In the genomic region with DNA sequence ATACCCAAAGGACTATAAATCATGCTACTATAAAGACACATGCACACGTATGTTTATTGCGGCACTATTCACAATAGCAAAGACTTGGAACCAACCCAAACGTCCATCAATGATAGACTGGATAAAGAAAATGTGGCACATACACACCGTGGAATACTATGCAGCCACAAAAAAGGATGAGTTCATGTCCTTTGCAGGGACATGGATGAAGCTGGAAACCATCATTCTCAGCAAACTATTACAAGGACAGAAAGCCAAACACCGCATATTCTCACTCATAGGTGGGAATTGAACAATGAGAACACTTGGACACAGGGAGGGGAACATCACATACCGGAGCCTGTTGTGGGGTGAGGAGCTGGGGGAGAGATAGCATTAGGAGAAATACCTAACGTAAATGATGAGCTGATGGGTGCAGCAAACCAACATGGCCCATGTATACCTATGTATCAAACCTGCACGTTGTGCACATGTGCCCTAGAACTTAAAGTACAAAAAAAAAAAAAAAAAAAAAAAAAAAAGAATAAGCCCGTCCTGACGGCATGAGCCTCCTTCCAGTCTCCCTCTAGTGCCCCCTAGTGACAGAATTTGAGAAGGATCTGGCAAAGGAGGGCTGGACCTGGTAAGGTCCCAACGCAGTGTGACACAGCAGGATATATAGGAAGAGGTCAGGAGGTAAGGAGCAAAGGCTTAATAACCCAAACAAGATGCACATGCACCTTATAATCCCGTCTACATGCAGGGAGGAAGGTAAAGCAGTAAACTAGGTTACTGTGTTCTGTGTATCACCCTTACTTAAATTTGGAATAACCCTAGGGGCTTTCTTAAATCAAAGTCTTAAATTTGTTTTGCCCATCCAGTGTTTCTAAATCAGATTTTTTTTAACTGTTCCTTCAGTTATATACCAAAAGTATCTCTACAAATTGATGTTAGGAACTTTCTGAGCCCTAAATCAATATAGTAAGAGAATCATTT, we compare ENCODE assay signal across 8 cellular contexts.
DNase-seq lines count a peak whose midpoint lies in the region; ATAC-seq and TF ChIP-seq lines count a peak whose summit lies in the region.
"Not testable (repeated sequence)": the region's sequence is repeated elsewhere in the genome, so short reads cannot be mapped to it uniquely, and the experiment has no call there.

No MANE protein-coding gene starts in this region.

- H3K27ac ChIP-seq in body of pancreas; naive thymus-derived CD4-positive, alpha-beta T cell (ENCODE audit: low read depth, low read length); thoracic aorta: not testable (repeated sequence)

- DNase-seq in DMS53 treated with DMSO at 0.1 percent for 48 hours (lab: John Stamatoyannopoulos, UW; ENCODE audit: unreplicated experiment) (peak; percentile 62), HUDEP-2 (lab: John Stamatoyannopoulos, UW; ENCODE audit: unreplicated experiment in 76 of 76) (peak in 62 of 76 experiments; percentile 8 to 82 (median 45)), NCI-H446 treated with DMSO at 0.1 percent for 48 hours (lab: John Stamatoyannopoulos, UW) (peak; percentile 12), SW480 (ENCODE audit: low spot score) (peak; percentile 22), body of pancreas (peak; percentile 58 to 66 (median 62)), thoracic aorta (ENCODE audit: low spot score) (peak; percentile 6)
- DNase-seq in Right ventricle myocardium superior: not testable (repeated sequence)
- peak in 6 of 9 donors; percentile 8 to 42 (median 30) for DNase-seq in naive thymus-derived CD4-positive, alpha-beta T cell

- H3K27me3 Mint-ChIP-seq in naive thymus-derived CD4-positive, alpha-beta T cell: peaks cover 8 to 36% (median 24%) of the 10 kb centered on the region in 5 donors

- not testable (repeated sequence) for H3K4me1 Mint-ChIP-seq in naive thymus-derived CD4-positive, alpha-beta T cell

- not testable (repeated sequence) for H3K4me3 ChIP-seq in body of pancreas; naive thymus-derived CD4-positive, alpha-beta T cell (ENCODE audit: low read length); thoracic aorta

- ATAC-seq in body of pancreas (peak; percentile 60), Right ventricle myocardium superior (ENCODE audit: poor library complexity) (peak; percentile 75)
- peak; percentile 63 for ATAC-seq in naive thymus-derived CD4-positive, alpha-beta T cell
- ATAC-seq in thoracic aorta (ENCODE audit: insufficient number of reproducible peaks, low FRiP score, low read depth): not testable (repeated sequence)

- CTCF ChIA-PET in naive thymus-derived CD4-positive, alpha-beta T cell (lab: Charles Lee): not testable (repeated sequence)

- H3K27ac Mint-ChIP-seq in naive thymus-derived CD4-positive, alpha-beta T cell: not testable (repeated sequence)

- WGBS in body of pancreas, 2 donors: 41 to 45% methylated on average over 12 of the region's 12 CpGs

- not testable (repeated sequence) for H3K36me3 ChIP-seq in body of pancreas (replicated peaks in 1 of 2; ENCODE audit: insufficient read depth in 1 of 2, low read depth in 2 of 2); naive thymus-derived CD4-positive, alpha-beta T cell (ENCODE audit: control insufficient read depth in 2 of 3, insufficient read depth in 3 of 3, low read length in 3 of 3); thoracic aorta

- TF ChIP-seq POLR2A in body of pancreas (IDR thresholded peaks at IDR 0.05): not testable (repeated sequence)

- intact Hi-C loops in body of pancreas (cut with DNase I): not testable (repeated sequence)
- intact Hi-C loops in Right ventricle myocardium superior (cut with DNase I): loop anchor here (10.0 kb wide), 1 partner anchor 499 kb away; no protein-coding TSS in a partner anchor
- intact Hi-C loops in naive thymus-derived CD4-positive, alpha-beta T cell (cut with micrococcal nuclease): loop anchor here in 1 of 2 donors (5.0 kb wide), 1 partner anchor 497 kb away; no protein-coding TSS in a partner anchor

- H3K36me3 Mint-ChIP-seq in naive thymus-derived CD4-positive, alpha-beta T cell: not testable (repeated sequence)

- POLR2A ChIA-PET in naive thymus-derived CD4-positive, alpha-beta T cell (lab: Charles Lee): not testable (repeated sequence)

- not testable (repeated sequence) for H3K9me3 ChIP-seq in body of pancreas; naive thymus-derived CD4-positive, alpha-beta T cell (ENCODE audit: control insufficient read depth in 2 of 3, low read length in 3 of 3); thoracic aorta

- H3K9me3 Mint-ChIP-seq in naive thymus-derived CD4-positive, alpha-beta T cell: not testable (repeated sequence)

- not testable (repeated sequence) for H3K27me3 ChIP-seq in body of pancreas; naive thymus-derived CD4-positive, alpha-beta T cell (ENCODE audit: control insufficient read depth in 2 of 2, insufficient read depth in 2 of 2, low read length in 2 of 2); thoracic aorta (replicated peaks; ENCODE audit: insufficient read depth)

- TF ChIP-seq CTCF in body of pancreas (IDR thresholded peaks at IDR 0.05): peak in 6 of 7 experiments; percentile 47 to 62 (median 54)
- peak; percentile 56 for TF ChIP-seq CTCF in thoracic aorta (IDR thresholded peaks at IDR 0.05)

- not testable (repeated sequence) for H3K4me3 Mint-ChIP-seq in naive thymus-derived CD4-positive, alpha-beta T cell

- H3K4me1 ChIP-seq in body of pancreas; naive thymus-derived CD4-positive, alpha-beta T cell (ENCODE audit: control insufficient read depth in 2 of 2, insufficient read depth in 2 of 2, low read length in 2 of 2); thoracic aorta (ENCODE audit: control insufficient read depth in 1 of 2, low read depth in 2 of 2): not testable (repeated sequence)
